In genomic region chr12:27179399-27180214, GRCh38 we compare ENCODE assay signal across 8 cellular contexts.
A peak's percentile ranks its signal among the peaks of the same experiment; 100 is the strongest.
DNase-seq lines count a peak whose midpoint lies in the region; ATAC-seq and TF ChIP-seq lines count a peak whose summit lies in the region.

No MANE protein-coding gene starts in this region.

- H3F3A ChIP-seq in PC-3 (ENCODE audit: low read length, unreplicated experiment), result peaks cover 21% of the 10 kb centered on the region

- H3K36me3 ChIP-seq in PC-3 (ENCODE audit: low read depth, low read length), result no peaks in the 10 kb centered on the region
- H3K36me3 ChIP-seq in mucosa of rectum (ENCODE audit: control insufficient read depth in 2 of 2, insufficient read depth in 2 of 2, low read length in 2 of 2), result no peaks in the 10 kb centered on the region

- H3K79me2 ChIP-seq in PC-3 (ENCODE audit: low read length), result no peaks in the 10 kb centered on the region

- H4K20me1 ChIP-seq in PC-3 (ENCODE audit: low read length), result no peaks in the 10 kb centered on the region

- no peak for TF ChIP-seq CTCF in PC-3 (conservative IDR thresholded peaks at IDR 0.05; ENCODE audit: low read depth, low read length)

- H2AFZ ChIP-seq in PC-3 (ENCODE audit: low read length), result no peak overlapping the region

- H3K9me2 ChIP-seq in PC-3 (replicated peaks; ENCODE audit: low read length), result no peaks in the 10 kb centered on the region

- H3K4me3 ChIP-seq in PC-3 (ENCODE audit: low read length), result peak overlapping the region; percentile 7; the same call in 1 of the 2 replicates
- H3K4me3 ChIP-seq in mucosa of rectum (ENCODE audit: low read length in 2 of 2), result no peak overlapping the region

- H3K9me3 ChIP-seq in PC-3 (ENCODE audit: low read length) (no peaks in the 10 kb centered on the region), mucosa of rectum (ENCODE audit: control insufficient read depth in 2 of 2, low read length in 2 of 2) (no peaks in the 10 kb centered on the region)

- peaks cover 61% of the 10 kb centered on the region for H3K4me1 ChIP-seq in PC-3 (ENCODE audit: insufficient read depth, low read length)
- H3K4me1 ChIP-seq in mucosa of rectum (ENCODE audit: control insufficient read depth in 2 of 2, insufficient read depth in 2 of 2, low read length in 2 of 2), result no peaks in the 10 kb centered on the region

- no peaks in the 10 kb centered on the region for H3K27me3 ChIP-seq in PC-3 (ENCODE audit: low read length)
- H3K27me3 ChIP-seq in mucosa of rectum (ENCODE audit: control insufficient read depth in 2 of 2, insufficient read depth in 2 of 2, low read length in 2 of 2), result no peaks in the 10 kb centered on the region

- CTCF ChIA-PET in PC-3 (lab: Charles Lee), result interaction anchor here (0.5 to 0.6 kb wide), 2 partner anchors 18 to 769 kb away, joined by 3 to 4 read pairs; no protein-coding TSS in a partner anchor

- peak; percentile 91 for ATAC-seq in HG03103 (IDR thresholded peaks at IDR 0.05; ENCODE audit: low read depth, unreplicated experiment)
- peak; percentile 86 for ATAC-seq in PC-3

- intact Hi-C loops in PC-3 (cut with micrococcal nuclease), result loop anchor here (1.0 to 2.0 kb wide), 2 partner anchors 11 to 37 kb away; no protein-coding TSS in a partner anchor

- peak overlapping the region; percentile 73 for H3K27ac ChIP-seq in PC-3 (ENCODE audit: low read length)
- H3K27ac ChIP-seq in mucosa of rectum (ENCODE audit: low read depth in 2 of 2, low read length in 2 of 2), result peak overlapping the region; percentile 1

- TF ChIP-seq POLR2A in GM19193 (IDR thresholded peaks at IDR 0.05; ENCODE audit: extremely low read depth, insufficient read depth, insufficient read length), result peak; percentile 47

- peak; percentile 30 for DNase-seq in D341Med (ENCODE audit: low spot score)
- peak; percentile 100 for DNase-seq in PC-3
- peak; percentile 61 for DNase-seq in cerebellum (ENCODE audit: low spot score)
- DNase-seq in NCI-H2227 (lab: John Stamatoyannopoulos, UW; ENCODE audit: unreplicated experiment), result no peak
- no peak for DNase-seq in NCI-H146 treated with DMSO at 0.1 percent for 48 hours (lab: John Stamatoyannopoulos, UW; ENCODE audit: unreplicated experiment)

- BruUV-seq in PC-3 (replicated peaks; lab: Mats Ljungman, UMichigan), result TSS peak; percentile 86

- peak overlapping the region; percentile 29; the same call in 1 of the 2 replicates for H3K9ac ChIP-seq in PC-3 (ENCODE audit: low read length)
- no peak overlapping the region for H3K9ac ChIP-seq in mucosa of rectum (ENCODE audit: low read depth in 1 of 2, low read length in 2 of 2)

- peak overlapping the region; percentile 62 for H3K4me2 ChIP-seq in PC-3 (ENCODE audit: low read length)

- POLR2A ChIA-PET in PC-3 (lab: Charles Lee; ENCODE audit: unreplicated experiment), result interaction anchor here (0.5 to 0.7 kb wide), 5 partner anchors 37 to 189 kb away, joined by 3 to 5 read pairs (median 4); no protein-coding TSS in a partner anchor

Comparison
In these comparisons a context has a peak if more than half of its experiments do, and no peak if none do; other contexts are left out.
1. DNase-seq: peak in D341Med (single experiment), PC-3 (single experiment) and cerebellum (single experiment); none in NCI-H2227 (single experiment) and NCI-H146 treated with DMSO at 0.1 percent for 48 hours (single experiment).